ENCODE assay signal across 19 cellular contexts in genomic region chr20:25499031-25499430, GRCh38.
DNase-seq lines count a peak whose midpoint lies in the region; ATAC-seq, FAIRE-seq and TF ChIP-seq lines count a peak whose summit lies in the region.
"Had no signal": no experiment of that assay in that cellular context is flagged by ENCODE, and none has a peak within 500 bp of the region (broad histone marks: within the 10 kb centered on the region; RNA-seq: fewer than 3 reads in every experiment).

No MANE protein-coding gene starts in this region.

- H3K4me1 ChIP-seq in H1 (replicated peaks in 1 of 4; ENCODE audit: control insufficient read depth in 3 of 4, insufficient read depth in 4 of 4, low read length in 3 of 4) (no peaks in the 10 kb centered on the region; a peak in 1 of 7 replicates), prostate gland (replicated peaks) (no peaks in the 10 kb centered on the region), spleen (no peaks in the 10 kb centered on the region)
- H3K4me1 ChIP-seq: HAP-1 had no signal

- ATAC-seq in Right ventricle myocardium inferior (no peak), left cardiac atrium (no peak), HG03196 (IDR thresholded peaks at IDR 0.05; ENCODE audit: unreplicated experiment) (no peak)

- no peaks in the 10 kb centered on the region for H3K27me3 ChIP-seq in H1 (replicated peaks in 1 of 4; ENCODE audit: control insufficient read depth in 3 of 4, extremely low read depth in 1 of 4, insufficient read depth in 3 of 4, low read length in 3 of 4)
- H3K27me3 ChIP-seq in prostate gland (replicated peaks; ENCODE audit: insufficient read depth): no peaks in the 10 kb centered on the region
- no peaks in the 10 kb centered on the region for H3K27me3 ChIP-seq in spleen (replicated peaks in 1 of 7)
- H3K27me3 ChIP-seq: BLaER1 had no signal

- H4K91ac ChIP-seq in H1 (replicated peaks; ENCODE audit: insufficient read length, low read length): no peak overlapping the region

- peak overlapping the region; percentile 60; the same call in 1 of the 2 replicates for H2BK5ac ChIP-seq in H1 (ENCODE audit: low read depth, low read length)

- H3K9ac ChIP-seq in H1 (replicated peaks in 1 of 4; ENCODE audit: extremely low read depth in 1 of 4, low read depth in 3 of 4, low read length in 3 of 4): no peak overlapping the region
- H3K9ac ChIP-seq: BLaER1 had no signal

- H3K36me3 ChIP-seq in H1 (ENCODE audit: control insufficient read depth in 2 of 4, insufficient read depth in 4 of 4, low read length in 3 of 4): peaks cover 2 to 7% (median 5%) of the 10 kb centered on the region in 4 experiments; a peak in 4 of 8 replicates
- no peaks in the 10 kb centered on the region for H3K36me3 ChIP-seq in prostate gland
- H3K36me3 ChIP-seq in spleen: peaks cover 0 to 24% (median 2%) of the 10 kb centered on the region in 6 donors
- H3K36me3 ChIP-seq: HAP-1 had no signal

- H3K4ac ChIP-seq in H1 (replicated peaks; ENCODE audit: insufficient read length, low read depth, low read length): no peak overlapping the region

- no peak overlapping the region for H2BK20ac ChIP-seq in H1 (ENCODE audit: low read length)

- H2BK120ac ChIP-seq in H1 (replicated peaks; ENCODE audit: low read depth, low read length): no peak overlapping the region

- H3K79me2 ChIP-seq in H1 (ENCODE audit: control insufficient read depth in 1 of 2, insufficient read depth in 2 of 2, low read length in 2 of 2): no peaks in the 10 kb centered on the region

- H4K20me1 ChIP-seq in H1 (replicated peaks in 1 of 2; ENCODE audit: control insufficient read depth in 1 of 2, insufficient read depth in 2 of 2, low read length in 2 of 2): peaks cover 0 to 3% of the 10 kb centered on the region in 2 experiments
- H4K20me1 ChIP-seq: BLaER1 had no signal

- no peaks in the 10 kb centered on the region for H3K4me1 Mint-ChIP-seq in neural crest cell
- H3K4me1 Mint-ChIP-seq: CD14-positive monocyte; CD4-positive, alpha-beta memory T cell had no signal

- no peak for FAIRE-seq in H1 (lab: Jason Lieb, UNC)
- FAIRE-seq: GM12892, GM18507 had no signal

- no peak overlapping the region for H3K23ac ChIP-seq in H1 (ENCODE audit: insufficient read length)

- H2AFZ ChIP-seq in H1 (ENCODE audit: low read length): no peak overlapping the region

- DNase-seq in Right ventricle myocardium inferior (ENCODE audit: missing footprints) (peak; percentile 39), left cardiac atrium (no peak), H1 (ENCODE audit: low read depth in 1 of 2, low spot score in 2 of 2) (no peak), neural crest cell (ENCODE audit: low read depth, low spot score) (no peak), prostate gland (ENCODE audit: low spot score) (peak; percentile 29), spleen (no peak), OCI-M1 (lab: John Stamatoyannopoulos, UW) (no peak)
- DNase-seq: 8988T; CD4-positive, alpha-beta memory T cell; DMS153; DMS79; GDM1; GOT3 had no signal

- TF ChIP-seq RAD21 in H1 (IDR thresholded peaks at IDR 0.05 in 1 of 2, conservative IDR thresholded peaks at IDR 0.05 in 1 of 2; ENCODE audit: low read depth in 2 of 2, low read length in 2 of 2): no peak

- no peak overlapping the region for H3K4me2 ChIP-seq in H1 (ENCODE audit: insufficient read depth in 1 of 2, low read depth in 2 of 2, low read length in 2 of 2)

- no peak for TF ChIP-seq CTCF in H1 (IDR thresholded peaks at IDR 0.05; ENCODE audit: control extremely low read depth in 1 of 3, insufficient read depth in 1 of 3, low read depth in 1 of 3, low read length in 3 of 3)
- no peak for TF ChIP-seq CTCF in neural crest cell (conservative IDR thresholded peaks at IDR 0.05)
- TF ChIP-seq CTCF in prostate gland (IDR thresholded peaks at IDR 0.05): no peak
- TF ChIP-seq CTCF in spleen (IDR thresholded peaks at IDR 0.05 in 8 of 11, conservative IDR thresholded peaks at IDR 0.05 in 3 of 11): no peak

- H4K8ac ChIP-seq in H1 (ENCODE audit: extremely low read depth, insufficient read depth, low read length): no peak overlapping the region

- H3K9me3 ChIP-seq in H1 (ENCODE audit: insufficient read depth in 2 of 2, low read depth in 1 of 2, low read length in 1 of 2): no peaks in the 10 kb centered on the region
- H3K9me3 ChIP-seq in prostate gland: no peaks in the 10 kb centered on the region
- no peaks in the 10 kb centered on the region for H3K9me3 ChIP-seq in spleen
- H3K9me3 ChIP-seq: BLaER1, HAP-1 had no signal

- POLR2A ChIA-PET in H1 (lab: Charles Lee; ENCODE audit: partially characterized antibody): interaction anchor here (1.0 kb wide), 1 partner anchor 8 kb away, joined by 3 read pairs; no protein-coding TSS in a partner anchor

- H4K5ac ChIP-seq in H1 (ENCODE audit: insufficient read length, low read depth, low read length): no peak overlapping the region

- no peak for TF ChIP-seq POLR2A in H1 (IDR thresholded peaks at IDR 0.05; ENCODE audit: control extremely low read depth in 1 of 2, low read depth in 2 of 2, low read length in 2 of 2)
- TF ChIP-seq POLR2A in prostate gland (IDR thresholded peaks at IDR 0.05): no peak
- TF ChIP-seq POLR2A in spleen (IDR thresholded peaks at IDR 0.05): no peak

- H3K79me1 ChIP-seq in H1 (ENCODE audit: low read depth, low read length): no peaks in the 10 kb centered on the region

- CTCF ChIA-PET in H1 (lab: Charles Lee; ENCODE audit: partially characterized antibody): interaction anchor here (2.6 kb wide), 1 partner anchor 42 kb away, joined by 8 read pairs; no protein-coding TSS in a partner anchor

- H3K14ac ChIP-seq in H1 (ENCODE audit: insufficient read length): no peak overlapping the region

- H3K4me3 ChIP-seq in H1 (ENCODE audit: extremely low read depth in 1 of 4, insufficient read depth in 2 of 4, low read depth in 3 of 4, low read length in 4 of 4) (no peak overlapping the region), prostate gland (no peak overlapping the region), spleen (no peak overlapping the region)
- H3K4me3 ChIP-seq: BLaER1, HAP-1 had no signal

- H3K9me3 Mint-ChIP-seq in neural crest cell: no peaks in the 10 kb centered on the region
- H3K9me3 Mint-ChIP-seq: CD14-positive monocyte; CD4-positive, alpha-beta memory T cell had no signal

- H3K56ac ChIP-seq in H1 (replicated peaks; ENCODE audit: insufficient read length, low read depth, low read length): no peak overlapping the region

- 89% methylated on average over 11 of the region's 13 CpGs; no CpG with 5 or more reads in 1 of the 2 experiments for WGBS in H1 (ENCODE audit: extremely low coverage in 1 of 2, insufficient coverage in 1 of 2, insufficient read length in 1 of 2, insufficient replicate concordance in 2 of 2, low coverage in 1 of 2, low lambda C conversion rate in 2 of 2, missing lambda C conversion rate in 1 of 2), 2 experiments
- 61% methylated on average over 13 of the region's 13 CpGs for WGBS in prostate gland
- 87 to 92% (median 89%) methylated on average over 12 to 13 of the region's 13 CpGs for WGBS in spleen, 5 donors

- no peak overlapping the region for H2BK15ac ChIP-seq in H1 (ENCODE audit: low read length)

- no peaks in the 10 kb centered on the region for H3K27me3 Mint-ChIP-seq in neural crest cell (ENCODE audit: low read depth)
- H3K27me3 Mint-ChIP-seq: CD4-positive, alpha-beta memory T cell had no signal

- no peaks in the 10 kb centered on the region for H3K23me2 ChIP-seq in H1 (ENCODE audit: low read depth, low read length)

- peaks cover 11% of the 10 kb centered on the region for H3K36me3 Mint-ChIP-seq in neural crest cell (ENCODE audit: low read depth)
- H3K36me3 Mint-ChIP-seq: CD14-positive monocyte; CD4-positive, alpha-beta memory T cell had no signal

- intact Hi-C loops in Right ventricle myocardium inferior (cut with DNase I) (no loop called here), left cardiac atrium (cut with DNase I) (no loop called here), prostate gland (cut with DNase I) (no loop called here), spleen (cut with DNase I; ENCODE audit: low total_unique reads) (no loop called here)

- peak overlapping the region; percentile 87 for H3K27ac Mint-ChIP-seq in neural crest cell (ENCODE audit: unreplicated experiment)
- H3K27ac Mint-ChIP-seq: CD14-positive monocyte; CD4-positive, alpha-beta memory T cell had no signal

- H2AK5ac ChIP-seq in H1 (ENCODE audit: low read depth, low read length): no peak overlapping the region

- TF ChIP-seq EP300 in H1 (IDR thresholded peaks at IDR 0.05; ENCODE audit: borderline replicate concordance in 1 of 2, low read depth in 2 of 2, low read length in 2 of 2): no peak

- no peak overlapping the region for H3K18ac ChIP-seq in H1 (ENCODE audit: extremely low read depth, low read length)

- H3K27ac ChIP-seq in H1 (ENCODE audit: low read depth, low read length): no peak overlapping the region
- H3K27ac ChIP-seq in prostate gland: no peak overlapping the region
- no peak overlapping the region for H3K27ac ChIP-seq in spleen

- H3K4me3 Mint-ChIP-seq in neural crest cell: no peak overlapping the region
- H3K4me3 Mint-ChIP-seq: CD14-positive monocyte; CD4-positive, alpha-beta memory T cell had no signal

- no peak overlapping the region for H2BK12ac ChIP-seq in H1 (ENCODE audit: low read depth, low read length)

TF ChIP-seq in H1, 55 proteins besides CTCF, POLR2A, EP300 and RAD21 (continues in another document):
- TF ChIP-seq BRCA1 (IDR thresholded peaks at IDR 0.05; ENCODE audit: low read depth, low read length) (no peak), CBX8 (IDR thresholded peaks at IDR 0.05; ENCODE audit: borderline replicate concordance, low read depth, low read length) (no peak), ATF3 (IDR thresholded peaks at IDR 0.05; ENCODE audit: insufficient read depth, low read depth, low read length) (no peak), FOSL1 (IDR thresholded peaks at IDR 0.05; ENCODE audit: insufficient read depth, low read depth, low read length) (no peak), CHD2 (IDR thresholded peaks at IDR 0.05; ENCODE audit: low read length) (no peak), BACH1 (IDR thresholded peaks at IDR 0.05; ENCODE audit: low read length) (no peak), ATF2 (IDR thresholded peaks at IDR 0.05; ENCODE audit: low read length) (no peak), MAFK (IDR thresholded peaks at IDR 0.05; ENCODE audit: low read depth, low read length) (no peak), JUND (IDR thresholded peaks at IDR 0.05; ENCODE audit: low read length) (no peak)

Comparison
In these comparisons a context has a peak if more than half of its experiments do, and no peak if none do; other contexts are left out.
1. DNase-seq: peak in Right ventricle myocardium inferior (single experiment) and prostate gland (single experiment); none in left cardiac atrium (single experiment), H1 (0 of 2), neural crest cell (single experiment), spleen (single experiment) and OCI-M1 (single experiment).